ENCODE assay signal across 1 cellular context in genomic region chr7:125126376-125126775, GRCh38.
TF ChIP-seq lines count a peak whose summit lies in the region.

No MANE protein-coding gene starts in this region.

TF ChIP-seq in H1, 55 proteins besides CTCF, POLR2A, EP300 and RAD21 (continued from another document):
- no peak for TF ChIP-seq POU5F1 (IDR thresholded peaks at IDR 0.05; ENCODE audit: low read depth, low read length)
- no peak for TF ChIP-seq E2F6 (IDR thresholded peaks at IDR 0.05)
- TF ChIP-seq SP1 (IDR thresholded peaks at IDR 0.05; ENCODE audit: low read depth, low read length): no peak
- no peak for TF ChIP-seq USF2 (IDR thresholded peaks at IDR 0.05; ENCODE audit: low read length)
